ENCODE assay signal across 10 cellular contexts in the genomic region with DNA sequence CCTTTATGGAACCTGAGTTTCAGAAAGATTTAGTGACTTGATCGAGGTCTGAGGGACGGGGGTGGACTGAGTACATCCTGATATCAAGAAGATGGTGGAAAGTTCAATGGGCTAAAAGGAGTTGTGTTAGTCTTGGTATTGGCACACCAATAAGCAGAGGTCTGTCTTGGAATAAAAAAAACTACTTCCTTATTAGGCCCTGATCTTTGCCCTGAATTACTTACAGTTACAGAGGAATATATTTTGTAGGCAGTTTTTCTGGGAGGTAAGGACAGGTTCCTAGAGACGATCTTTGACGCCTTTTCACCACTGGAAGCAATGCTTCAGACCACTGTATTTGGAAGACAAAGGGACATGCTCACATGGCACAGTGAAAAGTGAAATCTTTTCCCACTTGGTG. TPM values are rescaled to one million over a fixed set of nuclear protein-coding genes. Genes with fewer than 3 reads are reported as not detected.
DNase-seq lines count a peak whose midpoint lies in the region; ATAC-seq and TF ChIP-seq lines count a peak whose summit lies in the region.
"Had no signal": no experiment of that assay in that cellular context is flagged by ENCODE, and none has a peak within 500 bp of the region (broad histone marks: within the 10 kb centered on the region; RNA-seq: fewer than 3 reads in every experiment).

No MANE protein-coding gene starts in this region.

- TF ChIP-seq CTCF in heart right ventricle (IDR thresholded peaks at IDR 0.05) = no peak
- no peak for TF ChIP-seq CTCF in WTC11 (IDR thresholded peaks at IDR 0.05)
- no peak for TF ChIP-seq CTCF in uterus (IDR thresholded peaks at IDR 0.05)

- H3K9me3 Mint-ChIP-seq in WTC11 (no peaks in the 10 kb centered on the region), immature natural killer cell (no peaks in the 10 kb centered on the region)

- H3K27ac ChIP-seq in heart right ventricle = peak overlapping the region; percentile 13 to 83 (median 74)
- peak overlapping the region; percentile 27 to 62 for H3K27ac ChIP-seq in uterus

- peak overlapping the region; percentile 24 for H3K4me3 Mint-ChIP-seq in WTC11
- peak overlapping the region; percentile 14 to 70 (median 42) for H3K4me3 Mint-ChIP-seq in immature natural killer cell

- H3K36me3 Mint-ChIP-seq in WTC11 (no peaks in the 10 kb centered on the region), immature natural killer cell (no peaks in the 10 kb centered on the region)

- H3K36me3 ChIP-seq in heart right ventricle (no peaks in the 10 kb centered on the region), uterus (no peaks in the 10 kb centered on the region)
- H3K36me3 ChIP-seq: lower lobe of right lung had no signal

- WGBS in heart right ventricle, 2 donors = 64 to 74% methylated on average over 4 of the region's 4 CpGs

- DNase-seq in heart right ventricle (no peak), cardiac septum (ENCODE audit: low spot score) (no peak), WTC11 (ENCODE audit: low spot score) (no peak), immature natural killer cell (no peak), uterus (no peak), ecto neural progenitor cell (ENCODE audit: low spot score) (no peak), NCI-H2107 (lab: John Stamatoyannopoulos, UW) (no peak)
- DNase-seq in stimulated activated naive CD4-positive, alpha-beta T cell (lab: John Stamatoyannopoulos, UW) = no peak
- DNase-seq: effector memory CD4-positive, alpha-beta T cell had no signal

- POLR2A ChIA-PET in WTC11 (lab: Charles Lee) = no interaction called here

- H3K4me1 ChIP-seq in heart right ventricle (peaks cover 0 to 8% (median 0%) of the 10 kb centered on the region in 9 donors), uterus (no peaks in the 10 kb centered on the region)
- H3K4me1 ChIP-seq: lower lobe of right lung had no signal

- H3K4me1 Mint-ChIP-seq in WTC11 (peaks cover 14% of the 10 kb centered on the region), immature natural killer cell (peaks cover 0 to 5% of the 10 kb centered on the region in 2 donors)

- H3K27ac Mint-ChIP-seq in WTC11 (no peak overlapping the region), immature natural killer cell (peak overlapping the region in 1 of 6 donors; percentile 55)

- intact Hi-C loops in heart right ventricle (cut with DNase I) = no loop called here
- intact Hi-C loops in cardiac septum (cut with DNase I) = no loop called here
- intact Hi-C loops in uterus (cut with DNase I; ENCODE audit: low total_unique reads) = no loop called here

- ATAC-seq in heart right ventricle (peak in 4 of 8 donors; percentile 20 to 40 (median 24)), WTC11 (peak; percentile 40)

- H3K9me3 ChIP-seq in heart right ventricle = no peaks in the 10 kb centered on the region
- H3K9me3 ChIP-seq in uterus = no peaks in the 10 kb centered on the region
- H3K9me3 ChIP-seq: lower lobe of right lung had no signal

- peaks cover 0 to 25% (median 0%) of the 10 kb centered on the region in 7 donors for H3K27me3 ChIP-seq in heart right ventricle
- H3K27me3 ChIP-seq in uterus = peaks cover 0 to 4% of the 10 kb centered on the region in 2 donors

- no peak for TF ChIP-seq POLR2A in uterus (IDR thresholded peaks at IDR 0.05)

- H3K27me3 Mint-ChIP-seq in WTC11 (ENCODE audit: low read depth) (peaks cover 16% of the 10 kb centered on the region), immature natural killer cell (ENCODE audit: low read depth in 3 of 3) (peaks cover 0 to 6% (median 0%) of the 10 kb centered on the region in 3 donors)

- H3K4me3 ChIP-seq in heart right ventricle (peak overlapping the region in 3 of 10 donors; percentile 52 to 54 (median 53)), uterus (no peak overlapping the region)

- CTCF ChIA-PET in WTC11 (lab: Charles Lee) = no interaction called here

TF ChIP-seq in WTC11, 78 proteins besides CTCF, POLR2A, EP300 and RAD21:
- TF ChIP-seq FOXK1 (CRISPR knock-in tag; IDR thresholded peaks at IDR 0.05) (no peak), ZNF317 (CRISPR knock-in tag; IDR thresholded peaks at IDR 0.05; ENCODE audit: borderline replicate concordance, low read depth) (no peak), JAZF1 (CRISPR knock-in tag; IDR thresholded peaks at IDR 0.05) (no peak), IRF2 (CRISPR knock-in tag; IDR thresholded peaks at IDR 0.05; ENCODE audit: borderline replicate concordance, low read depth) (no peak), ZNF263 (CRISPR knock-in tag; IDR thresholded peaks at IDR 0.05; ENCODE audit: low read depth) (no peak), MXD4 (CRISPR knock-in tag; IDR thresholded peaks at IDR 0.05; ENCODE audit: borderline replicate concordance) (no peak), CBFB (CRISPR knock-in tag; IDR thresholded peaks at IDR 0.05; ENCODE audit: low read depth) (no peak), SMAD4 (CRISPR knock-in tag; IDR thresholded peaks at IDR 0.05) (no peak), TP53 (CRISPR knock-in tag; IDR thresholded peaks at IDR 0.05) (no peak), NR1H2 (CRISPR knock-in tag; IDR thresholded peaks at IDR 0.05) (no peak), NFYB (CRISPR knock-in tag; conservative IDR thresholded peaks at IDR 0.05; ENCODE audit: low read depth) (no peak), ZNF138 (CRISPR knock-in tag; conservative IDR thresholded peaks at IDR 0.05) (no peak), NFATC4 (CRISPR knock-in tag; IDR thresholded peaks at IDR 0.05) (no peak)
- TF ChIP-seq, protein P1, sequence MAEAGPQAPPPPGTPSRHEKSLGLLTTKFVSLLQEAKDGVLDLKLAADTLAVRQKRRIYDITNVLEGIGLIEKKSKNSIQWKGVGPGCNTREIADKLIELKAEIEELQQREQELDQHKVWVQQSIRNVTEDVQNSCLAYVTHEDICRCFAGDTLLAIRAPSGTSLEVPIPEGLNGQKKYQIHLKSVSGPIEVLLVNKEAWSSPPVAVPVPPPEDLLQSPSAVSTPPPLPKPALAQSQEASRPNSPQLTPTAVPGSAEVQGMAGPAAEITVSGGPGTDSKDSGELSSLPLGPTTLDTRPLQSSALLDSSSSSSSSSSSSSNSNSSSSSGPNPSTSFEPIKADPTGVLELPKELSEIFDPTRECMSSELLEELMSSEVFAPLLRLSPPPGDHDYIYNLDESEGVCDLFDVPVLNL (CRISPR knock-in tag; IDR thresholded peaks at IDR 0.05; ENCODE audit: borderline replicate concordance, low read depth) = no peak
- TF ChIP-seq, protein P2, sequence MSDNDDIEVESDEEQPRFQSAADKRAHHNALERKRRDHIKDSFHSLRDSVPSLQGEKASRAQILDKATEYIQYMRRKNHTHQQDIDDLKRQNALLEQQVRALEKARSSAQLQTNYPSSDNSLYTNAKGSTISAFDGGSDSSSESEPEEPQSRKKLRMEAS (CRISPR knock-in tag; IDR thresholded peaks at IDR 0.05) = no peak

RNA-seq across cellular contexts. Expression of a gene that starts 0.7 kb away (rescaled TPM):
- total RNA-seq in heart right ventricle = 10 to 100 TPM in 1 of 10 donors, 1 to 10 TPM in 9; 5.3 to 10.1 (median 8.0) TPM
- polyA plus RNA-seq in heart right ventricle = 1 to 10 TPM; 1.8 TPM
- 6.8 TPM for total RNA-seq in cardiac septum
- 1.1 to 1.5 TPM (median 1.4 TPM) in 3 replicates for total RNA-seq in WTC11 (2021)
- polyA plus RNA-seq in immature natural killer cell = under 1 TPM in 2 of 3 donors, not detected in 1; 0.08 to 0.11 TPM
- 1 to 10 TPM in 3 of 4 donors, under 1 TPM in 1; 0.26 to 5.0 (median 2.0) TPM for total RNA-seq in uterus
